1 cellular context compared by ENCODE assay signal in the genomic region with DNA sequence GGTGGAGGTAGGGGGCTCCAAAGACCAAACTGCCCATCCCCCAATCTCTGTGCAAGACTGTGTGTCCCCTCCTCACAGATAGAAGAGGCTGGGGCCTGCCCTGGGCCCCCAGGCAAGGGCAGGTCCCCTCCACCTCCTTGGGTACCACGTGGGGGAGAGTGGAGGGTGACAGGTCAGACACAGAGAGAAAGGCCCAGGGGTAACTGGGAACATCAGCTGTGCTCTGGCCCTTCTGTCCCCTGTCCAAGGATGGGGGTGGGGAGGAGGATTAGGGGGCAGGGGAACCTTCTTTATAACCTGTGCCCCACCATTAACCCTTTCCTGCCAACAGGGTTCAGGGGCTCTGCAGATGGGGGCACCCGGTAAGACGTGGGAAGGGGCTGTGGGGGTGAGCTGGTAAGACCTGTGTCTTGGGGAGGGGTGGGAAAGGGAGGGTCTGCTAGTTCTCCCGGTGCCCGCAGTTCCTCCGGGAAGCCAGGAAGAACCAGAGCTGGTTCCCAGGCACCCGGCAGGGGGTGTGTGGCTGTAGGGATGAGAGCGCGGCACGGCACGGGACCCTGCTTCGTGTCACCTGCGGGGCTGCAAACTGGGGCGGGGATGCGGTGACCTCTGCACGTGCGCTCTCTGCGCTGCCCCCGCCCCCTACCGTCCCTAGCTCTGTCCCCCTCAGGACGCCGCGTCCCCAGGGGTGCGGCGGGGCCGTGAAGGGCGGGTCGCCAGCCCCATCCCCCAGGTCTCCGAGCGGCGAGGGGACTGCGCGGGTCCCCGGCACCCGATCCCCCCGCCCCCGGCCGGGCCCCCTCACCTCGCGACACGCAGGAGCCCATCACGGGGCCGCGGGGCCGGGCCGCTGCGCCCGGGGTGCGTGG.
TF ChIP-seq lines count a peak whose summit lies in the region.

No MANE protein-coding gene starts in this region.

TF ChIP-seq in A549, 52 proteins besides CTCF, POLR2A, EP300 and RAD21 (continued from another document):
- TF ChIP-seq NPAS2 (CRISPR knock-in tag; IDR thresholded peaks at IDR 0.05; ENCODE audit: borderline replicate concordance): no peak
